ENCODE assay signal across 11 cellular contexts in genomic region chr11:48012051-48012391, GRCh38. TPM values are rescaled to one million over a fixed set of nuclear protein-coding genes. Genes with fewer than 3 reads are reported as not detected.
A peak's percentile ranks its signal among the peaks of the same experiment; 100 is the strongest.
DNase-seq lines count a peak whose midpoint lies in the region; ATAC-seq and TF ChIP-seq lines count a peak whose summit lies in the region.
"Had no signal": no experiment of that assay in that cellular context is flagged by ENCODE, and none has a peak within 500 bp of the region (broad histone marks: within the 10 kb centered on the region; RNA-seq: fewer than 3 reads in every experiment).

No MANE protein-coding gene starts in this region.

- H3K27ac ChIP-seq in Peyer's patch (peak overlapping the region; percentile 50 to 74 (median 62)), tibial artery (no peak overlapping the region)
- H3K27ac ChIP-seq in effector memory CD4-positive, alpha-beta T cell (ENCODE audit: insufficient read depth, low read length, poor library complexity, severe bottlenecking): peak overlapping the region; percentile 67
- H3K27ac ChIP-seq: esophagus muscularis mucosa, testis had no signal

- H3K9me3 ChIP-seq in Peyer's patch (no peaks in the 10 kb centered on the region), tibial artery (no peaks in the 10 kb centered on the region)
- no peaks in the 10 kb centered on the region for H3K9me3 ChIP-seq in effector memory CD4-positive, alpha-beta T cell (ENCODE audit: control insufficient read depth, low read length)
- H3K9me3 ChIP-seq: esophagus muscularis mucosa, testis had no signal

- H3K27ac Mint-ChIP-seq in activated CD8-positive, alpha-beta T cell treated with anti-CD3 and anti-CD28 coated beads for 36 hours: peak overlapping the region; percentile 97
- H3K27ac Mint-ChIP-seq in stimulated activated memory B cell treated with anti-CD40 and anti-IgM and Interleukin-4, amounts not matched to agents 10 μg/mL and 1 μg/mL and 100 μg/mL, for 72 hours: peak overlapping the region; percentile 89

- H3K36me3 Mint-ChIP-seq in activated CD8-positive, alpha-beta T cell treated with anti-CD3 and anti-CD28 coated beads for 36 hours (ENCODE audit: low read depth): peaks cover 14% of the 10 kb centered on the region
- H3K36me3 Mint-ChIP-seq in stimulated activated memory B cell treated with anti-CD40 and anti-IgM and Interleukin-4, amounts not matched to agents 10 μg/mL and 1 μg/mL and 100 μg/mL, for 72 hours: no peaks in the 10 kb centered on the region

- H3K4me1 ChIP-seq in Peyer's patch (peaks cover 0 to 21% (median 10%) of the 10 kb centered on the region in 4 donors), tibial artery (peaks cover 0 to 6% (median 3%) of the 10 kb centered on the region in 4 donors)
- peaks cover 69% of the 10 kb centered on the region for H3K4me1 ChIP-seq in effector memory CD4-positive, alpha-beta T cell (ENCODE audit: control insufficient read depth, insufficient read depth, low read length, poor library complexity, severe bottlenecking)
- H3K4me1 ChIP-seq: testis had no signal

- peak; percentile 67 for ATAC-seq in activated CD8-positive, alpha-beta T cell treated with anti-CD3 and anti-CD28 coated beads for 36 hours
- no peak for ATAC-seq in stimulated activated memory B cell treated with anti-CD40 and anti-IgM and Interleukin-4, amounts not matched to agents 10 μg/mL and 1 μg/mL and 100 μg/mL, for 72 hours

- H3K9me3 Mint-ChIP-seq in activated CD8-positive, alpha-beta T cell treated with anti-CD3 and anti-CD28 coated beads for 36 hours: no peaks in the 10 kb centered on the region
- no peaks in the 10 kb centered on the region for H3K9me3 Mint-ChIP-seq in stimulated activated memory B cell treated with anti-CD40 and anti-IgM and Interleukin-4, amounts not matched to agents 10 μg/mL and 1 μg/mL and 100 μg/mL, for 72 hours

- TF ChIP-seq POLR2A in Peyer's patch (IDR thresholded peaks at IDR 0.05): no peak

- H3K27me3 ChIP-seq in Peyer's patch (no peaks in the 10 kb centered on the region), tibial artery (no peaks in the 10 kb centered on the region)
- H3K27me3 ChIP-seq in effector memory CD4-positive, alpha-beta T cell (replicated peaks; ENCODE audit: control insufficient read depth, insufficient read depth, low read length, poor library complexity, severe bottlenecking): no peaks in the 10 kb centered on the region
- H3K27me3 ChIP-seq: esophagus muscularis mucosa, testis had no signal

- H3K4me3 ChIP-seq in Peyer's patch (no peak overlapping the region), tibial artery (no peak overlapping the region)
- no peak overlapping the region for H3K4me3 ChIP-seq in effector memory CD4-positive, alpha-beta T cell (ENCODE audit: insufficient read depth, low read depth, low read length, poor library complexity, severe bottlenecking)
- H3K4me3 ChIP-seq: esophagus muscularis mucosa, testis had no signal

- no peak for TF ChIP-seq CTCF in Peyer's patch (IDR thresholded peaks at IDR 0.05)
- TF ChIP-seq CTCF in activated CD8-positive, alpha-beta T cell treated with anti-CD3 and anti-CD28 coated beads for 36 hours (IDR thresholded peaks at IDR 0.05): no peak
- TF ChIP-seq CTCF in tibial artery (IDR thresholded peaks at IDR 0.05): no peak

- intact Hi-C loops in activated CD8-positive, alpha-beta T cell treated with anti-CD3 and anti-CD28 coated beads for 36 hours (cut with micrococcal nuclease): no loop called here
- intact Hi-C loops in tibial artery (cut with DNase I; ENCODE audit: low total_unique reads): no loop called here

- CTCF ChIA-PET in activated CD8-positive, alpha-beta T cell treated with anti-CD3 and anti-CD28 coated beads for 36 hours (lab: Charles Lee): interaction anchor here (1.3 to 2.5 kb wide), 4 partner anchors 44 to 97 kb away, joined by 4 to 9 read pairs (median 5); no protein-coding TSS in a partner anchor

- no peak for DNase-seq in Peyer's patch
- DNase-seq in activated CD8-positive, alpha-beta T cell treated with anti-CD3 and anti-CD28 coated beads for 36 hours: peak; percentile 87
- DNase-seq in effector memory CD4-positive, alpha-beta T cell: peak; percentile 41 to 68 (median 58)
- no peak for DNase-seq in hypothalamus (lab: John Stamatoyannopoulos, UW)
- DNase-seq in tibial artery: no peak
- DNase-seq in NCI-H2107 treated with DMSO at 0.1 percent for 48 hours (lab: John Stamatoyannopoulos, UW; ENCODE audit: unreplicated experiment): no peak
- DNase-seq: KBM-7, NCI-H2029 treated with DMSO at 0.1 percent for 48 hours, testis had no signal

- POLR2A ChIA-PET in activated CD8-positive, alpha-beta T cell treated with anti-CD3 and anti-CD28 coated beads for 36 hours (lab: Charles Lee): interaction anchor here (1.3 to 5.4 kb wide), 4 partner anchors 10 to 96 kb away, joined by 3 to 25 read pairs (median 6); no protein-coding TSS in a partner anchor

- no peaks in the 10 kb centered on the region for H3K27me3 Mint-ChIP-seq in activated CD8-positive, alpha-beta T cell treated with anti-CD3 and anti-CD28 coated beads for 36 hours
- H3K27me3 Mint-ChIP-seq in stimulated activated memory B cell treated with anti-CD40 and anti-IgM and Interleukin-4, amounts not matched to agents 10 μg/mL and 1 μg/mL and 100 μg/mL, for 72 hours: no peaks in the 10 kb centered on the region

- H3K4me3 Mint-ChIP-seq in activated CD8-positive, alpha-beta T cell treated with anti-CD3 and anti-CD28 coated beads for 36 hours: peak overlapping the region; percentile 52
- H3K4me3 Mint-ChIP-seq in stimulated activated memory B cell treated with anti-CD40 and anti-IgM and Interleukin-4, amounts not matched to agents 10 μg/mL and 1 μg/mL and 100 μg/mL, for 72 hours: no peak overlapping the region

- H3K36me3 ChIP-seq in Peyer's patch (no peaks in the 10 kb centered on the region), tibial artery (no peaks in the 10 kb centered on the region)
- H3K36me3 ChIP-seq in effector memory CD4-positive, alpha-beta T cell (ENCODE audit: control insufficient read depth, insufficient read depth, low read length): no peaks in the 10 kb centered on the region
- H3K36me3 ChIP-seq: esophagus muscularis mucosa had no signal

- peaks cover 82% of the 10 kb centered on the region for H3K4me1 Mint-ChIP-seq in activated CD8-positive, alpha-beta T cell treated with anti-CD3 and anti-CD28 coated beads for 36 hours (ENCODE audit: low read depth)
- H3K4me1 Mint-ChIP-seq in stimulated activated memory B cell treated with anti-CD40 and anti-IgM and Interleukin-4, amounts not matched to agents 10 μg/mL and 1 μg/mL and 100 μg/mL, for 72 hours: peaks cover 58% of the 10 kb centered on the region

RNA-seq across cellular contexts. Expression of gene PTPRJ, which starts 31.7 kb away (rescaled TPM):
- total RNA-seq in Peyer's patch: 10 to 100 TPM; 28.1 to 50.1 (median 37.5) TPM
- 10 to 100 TPM; 21.5 to 23.4 TPM for total RNA-seq in activated CD8-positive, alpha-beta T cell treated with anti-CD3 and anti-CD28 coated beads for 36 hours

Comparison
In these comparisons a context has a peak if more than half of its experiments do, and no peak if none do; other contexts are left out.
1. DNase-seq: peak in activated CD8-positive, alpha-beta T cell treated with anti-CD3 and anti-CD28 coated beads for 36 hours (single experiment) and effector memory CD4-positive, alpha-beta T cell (3 of 3); none in Peyer's patch (0 of 3), hypothalamus (0 of 51), tibial artery (0 of 2) and NCI-H2107 treated with DMSO at 0.1 percent for 48 hours (single experiment).
2. H3K27ac ChIP-seq: peak in Peyer's patch (4 of 4) and effector memory CD4-positive, alpha-beta T cell (single experiment); none in tibial artery (0 of 2).